In the genomic region with DNA sequence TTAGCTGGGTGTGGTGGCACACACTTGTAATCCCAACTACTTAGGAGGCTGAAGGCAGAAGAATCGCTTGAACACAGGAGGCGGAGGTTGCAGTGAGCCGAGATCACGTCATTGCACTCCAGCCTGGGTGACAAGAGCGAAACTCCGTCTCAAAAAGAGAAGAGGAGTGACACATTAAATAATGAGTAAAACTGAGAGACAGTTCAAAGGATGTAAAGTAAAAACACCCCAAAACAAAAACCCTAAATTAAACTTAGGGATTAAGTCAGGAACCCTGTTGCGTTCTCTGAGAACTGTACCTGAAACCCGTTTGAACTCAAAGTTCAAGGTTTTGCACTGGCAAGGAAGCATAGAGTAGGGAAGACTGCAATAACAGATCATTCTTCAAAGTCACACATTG, we compare ENCODE assay signal across 17 cellular contexts.
DNase-seq lines count a peak whose midpoint lies in the region; ATAC-seq lines count a peak whose summit lies in the region.
"Had no signal": no experiment of that assay in that cellular context is flagged by ENCODE, and none has a peak within 500 bp of the region (broad histone marks: within the 10 kb centered on the region; RNA-seq: fewer than 3 reads in every experiment).

No MANE protein-coding gene starts in this region.

- ATAC-seq in HG03439 (IDR thresholded peaks at IDR 0.05; ENCODE audit: unreplicated experiment) (peak; percentile 58), GM19324 (IDR thresholded peaks at IDR 0.05; ENCODE audit: low FRiP score, unreplicated experiment) (no peak), HG03139 (IDR thresholded peaks at IDR 0.05; ENCODE audit: unreplicated experiment) (no peak)

- DNase-seq in activated CD4-positive, alpha-beta T cell treated with anti-CD3 and anti-CD28 coated beads, Interleukin-2, amount 50 U/mL, for 48 hours, result peak; percentile 14 to 22
- no peak for DNase-seq in activated CD4-positive, alpha-beta T cell treated with anti-CD3 and anti-CD28 coated beads, Interleukin-2, amount 50 U/mL, for 1 hour
- DNase-seq in stimulated activated CD4-positive, alpha-beta T cell treated with anti-CD3 and anti-CD28 coated beads, Interleukin-1b, Interleukin-23, amount 100 ng/mL, for 48 hours, result peak; percentile 5
- DNase-seq in stimulated activated CD4-positive, alpha-beta T cell treated with anti-CD3 and anti-CD28 coated beads, Interleukin-12 subunit alpha, Interleukin-12 subunit beta, amount 100 ng/mL, for 4 hours, result no peak
- DNase-seq: CD8-positive, alpha-beta memory T cell; DND-41; H9; KG1; NCI-H1417 treated with DMSO at 0.1 percent for 48 hours; NCI-H2029; NCI-H2171; NCI-H446 treated with DMSO at 0.1 percent for 48 hours; NK-92 treated with Interleukin-12 subunit alpha and Interleukin-12 subunit beta, amount 100 ng/mL, for 24 hours; OCI-M1 had no signal

Comparison
In these comparisons a context has a peak if more than half of its experiments do, and no peak if none do; other contexts are left out.
1. DNase-seq: peak in activated CD4-positive, alpha-beta T cell treated with anti-CD3 and anti-CD28 coated beads, Interleukin-2, amount 50 U/mL, for 48 hours (2 of 2) and stimulated activated CD4-positive, alpha-beta T cell treated with anti-CD3 and anti-CD28 coated beads, Interleukin-1b, Interleukin-23, amount 100 ng/mL, for 48 hours (single experiment); none in activated CD4-positive, alpha-beta T cell treated with anti-CD3 and anti-CD28 coated beads, Interleukin-2, amount 50 U/mL, for 1 hour (single experiment) and stimulated activated CD4-positive, alpha-beta T cell treated with anti-CD3 and anti-CD28 coated beads, Interleukin-12 subunit alpha, Interleukin-12 subunit beta, amount 100 ng/mL, for 4 hours (single experiment).